1 cellular context compared by ENCODE assay signal in the genomic region with DNA sequence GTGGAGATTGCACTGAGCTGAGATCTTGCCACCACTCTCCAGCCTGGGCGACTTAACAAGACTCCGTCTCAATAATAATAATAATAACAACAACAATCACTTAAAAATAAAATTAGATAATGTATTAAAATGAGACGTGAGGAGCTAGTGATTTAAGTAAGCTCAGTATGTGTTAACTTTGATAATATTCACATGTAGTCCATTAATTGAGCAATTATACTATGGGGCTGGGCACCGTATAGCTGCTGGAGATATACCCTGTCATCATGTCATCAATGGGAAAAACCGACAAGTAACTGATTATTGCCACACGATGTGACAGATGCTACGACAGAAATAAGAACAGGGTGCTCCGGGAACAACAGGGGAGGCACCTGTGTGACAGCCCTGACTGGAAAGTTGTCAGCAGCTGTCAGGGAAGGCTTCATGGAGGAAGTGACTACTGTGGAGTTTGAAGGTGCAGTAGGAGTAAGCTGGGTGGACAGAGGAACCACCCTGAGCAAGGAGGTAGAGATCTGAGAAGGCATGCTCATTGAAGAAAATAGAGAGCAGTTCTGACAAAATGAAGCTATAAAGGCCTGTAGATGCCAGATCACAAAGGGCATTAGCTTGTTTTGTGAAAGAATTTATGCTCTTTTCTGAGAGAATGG.
TF ChIP-seq lines count a peak whose summit lies in the region.

No MANE protein-coding gene starts in this region.

TF ChIP-seq in IMR-90, 13 proteins besides CTCF, POLR2A, EP300 and RAD21 (continued from another document):
- no peak for TF ChIP-seq NFE2L2 (IDR thresholded peaks at IDR 0.05; ENCODE audit: low read depth, low read length)
- TF ChIP-seq RFX5 (IDR thresholded peaks at IDR 0.05; ENCODE audit: low read depth, low read length) = no peak
- no peak for TF ChIP-seq USF2 (IDR thresholded peaks at IDR 0.05; ENCODE audit: low read depth, low read length)
- no peak for TF ChIP-seq CHD1 (IDR thresholded peaks at IDR 0.05; ENCODE audit: low read depth, low read length)
- no peak for TF ChIP-seq MAZ (IDR thresholded peaks at IDR 0.05; ENCODE audit: borderline replicate concordance, low read depth, low read length)
- TF ChIP-seq SMC3 (IDR thresholded peaks at IDR 0.05; ENCODE audit: low read depth, low read length) = no peak
- TF ChIP-seq RCOR1 (IDR thresholded peaks at IDR 0.05; ENCODE audit: insufficient replicate concordance, low read length) = no peak
- TF ChIP-seq BHLHE40 (IDR thresholded peaks at IDR 0.05; ENCODE audit: low read depth, low read length) = no peak
- no peak for TF ChIP-seq MXI1 (IDR thresholded peaks at IDR 0.05; ENCODE audit: borderline replicate concordance, low read depth, low read length)
- no peak for TF ChIP-seq MAFK (IDR thresholded peaks at IDR 0.05; ENCODE audit: low read depth, low read length)
TF ChIP-seq in IMR-90: peak in this region for 0.
